ENCODE assay signal across 19 cellular contexts in genomic region chr10:13450078-13450477, GRCh38.
DNase-seq lines count a peak whose midpoint lies in the region; TF ChIP-seq lines count a peak whose summit lies in the region.
"Had no signal": no experiment of that assay in that cellular context is flagged by ENCODE, and none has a peak within 500 bp of the region (broad histone marks: within the 10 kb centered on the region; RNA-seq: fewer than 3 reads in every experiment).

No MANE protein-coding gene starts in this region.

- no peak overlapping the region for H3K4me3 Mint-ChIP-seq in glutamatergic neuron (ENCODE audit: unreplicated experiment)
- H3K4me3 Mint-ChIP-seq: activated CD8-positive, alpha-beta memory T cell treated with anti-CD3 and anti-CD28 coated beads, Interleukin-2, amount 10 ng/mL, durations not matched to agents 7 days and 5 days; activated naive CD8-positive, alpha-beta T cell treated with anti-CD3 and anti-CD28 coated beads for 36 hours; naive thymus-derived CD8-positive, alpha-beta T cell; stimulated activated naive CD8-positive, alpha-beta T cell treated with anti-CD3 and anti-CD28 coated beads, Interleukin-15, Interleukin-2, amounts not matched to agents 100 ng/mL and 50 ng/mL, for 24 hours had no signal

- H3K79me2 ChIP-seq in GM23248 (ENCODE audit: insufficient read depth), result no peaks in the 10 kb centered on the region

- H3F3A ChIP-seq in GM23248 (ENCODE audit: insufficient read depth), result peaks cover 6% of the 10 kb centered on the region; the same call in 1 of the 2 replicates

- no peak overlapping the region for H2AFZ ChIP-seq in GM23248

- H3K4me3 ChIP-seq in GM23248 (no peak overlapping the region), SK-N-MC (no peak overlapping the region), fibroblast of the aortic adventitia (ENCODE audit: low read depth, low read length) (no peak overlapping the region)

- no peaks in the 10 kb centered on the region for H3K27me3 ChIP-seq in GM23248 (replicated peaks; ENCODE audit: insufficient read depth)

- H4K20me1 ChIP-seq in GM23248 (ENCODE audit: insufficient read depth), result no peaks in the 10 kb centered on the region

- H3K9me2 ChIP-seq in GM23248 (ENCODE audit: insufficient read depth), result no peaks in the 10 kb centered on the region

- WGBS in GM23248 (ENCODE audit: low coverage in 1 of 2, low lambda C conversion rate in 2 of 2, missing lambda C conversion rate in 2 of 2), 2 experiments, result 66 to 70% methylated on average over 4 of the region's 4 CpGs

- 0 out of 2 replicates have a peak overlapping the region, but pooled peaks have one; percentile 5 for H3K9ac ChIP-seq in GM23248
- H3K9ac ChIP-seq in SK-N-MC (ENCODE audit: insufficient read length), result no peak overlapping the region

- no peak overlapping the region for H3K27ac Mint-ChIP-seq in glutamatergic neuron (ENCODE audit: unreplicated experiment)
- H3K27ac Mint-ChIP-seq: activated CD8-positive, alpha-beta memory T cell treated with anti-CD3 and anti-CD28 coated beads, Interleukin-2, amount 10 ng/mL, durations not matched to agents 7 days and 5 days; activated naive CD8-positive, alpha-beta T cell treated with anti-CD3 and anti-CD28 coated beads for 36 hours; stimulated activated naive CD8-positive, alpha-beta T cell treated with anti-CD3 and anti-CD28 coated beads, Interleukin-15, Interleukin-2, amounts not matched to agents 100 ng/mL and 50 ng/mL, for 24 hours had no signal

- H3K4me1 Mint-ChIP-seq in glutamatergic neuron (ENCODE audit: low read depth, unreplicated experiment), result peaks cover 15% of the 10 kb centered on the region

- H3K4me2 ChIP-seq in GM23248 (ENCODE audit: unreplicated experiment), result peak overlapping the region; percentile 44

- no peaks in the 10 kb centered on the region for H3K27me3 Mint-ChIP-seq in glutamatergic neuron (ENCODE audit: unreplicated experiment)

- DNase-seq in A172 (ENCODE audit: low spot score) (peak; percentile 66), GM23248 (peak; percentile 90), SK-N-MC (ENCODE audit: low read depth, low spot score) (peak; percentile 0), fibroblast of the aortic adventitia (ENCODE audit: low read depth) (peak; percentile 51), midbrain (lab: John Stamatoyannopoulos, UW) (no peak), glutamatergic neuron (no peak), islet precursor cell (no peak), T-helper 2 cell (no peak)
- DNase-seq: activated CD8-positive, alpha-beta memory T cell treated with anti-CD3 and anti-CD28 coated beads, Interleukin-2, amount 10 ng/mL, durations not matched to agents 7 days and 5 days; activated naive CD8-positive, alpha-beta T cell treated with anti-CD3 and anti-CD28 coated beads for 36 hours; cortex of kidney; DMS53; left colon; MM.1S; naive thymus-derived CD8-positive, alpha-beta T cell; NCI-H526 treated with DMSO at 0.1 percent for 48 hours; retina; SHP77 treated with DMSO at 0.1 percent for 48 hours had no signal

- H3K9me3 Mint-ChIP-seq in glutamatergic neuron (ENCODE audit: unreplicated experiment), result no peaks in the 10 kb centered on the region
- H3K9me3 Mint-ChIP-seq: activated naive CD8-positive, alpha-beta T cell treated with anti-CD3 and anti-CD28 coated beads for 36 hours; naive thymus-derived CD8-positive, alpha-beta T cell; stimulated activated naive CD8-positive, alpha-beta T cell treated with anti-CD3 and anti-CD28 coated beads, Interleukin-15, Interleukin-2, amounts not matched to agents 100 ng/mL and 50 ng/mL, for 24 hours had no signal

- H3K4me1 ChIP-seq in GM23248 (ENCODE audit: insufficient read depth), result peaks cover 22% of the 10 kb centered on the region

- H3K9me3 ChIP-seq in GM23248 (ENCODE audit: low read depth) (no peaks in the 10 kb centered on the region), SK-N-MC (ENCODE audit: low read depth, low read length) (no peaks in the 10 kb centered on the region)

- H3K27ac ChIP-seq in GM23248, result no peak overlapping the region
- H3K27ac ChIP-seq in SK-N-MC, result no peak overlapping the region

- TF ChIP-seq CTCF in fibroblast of the aortic adventitia (IDR thresholded peaks at IDR 0.05; ENCODE audit: insufficient read depth, low read length) (no peak), glutamatergic neuron (IDR thresholded peaks at IDR 0.05; ENCODE audit: partially characterized antibody, unreplicated experiment) (no peak)

- H3K36me3 Mint-ChIP-seq in glutamatergic neuron (ENCODE audit: unreplicated experiment), result no peaks in the 10 kb centered on the region
- H3K36me3 Mint-ChIP-seq: activated CD8-positive, alpha-beta memory T cell treated with anti-CD3 and anti-CD28 coated beads, Interleukin-2, amount 10 ng/mL, durations not matched to agents 7 days and 5 days; activated naive CD8-positive, alpha-beta T cell treated with anti-CD3 and anti-CD28 coated beads for 36 hours; naive thymus-derived CD8-positive, alpha-beta T cell had no signal

- no peaks in the 10 kb centered on the region for H3K36me3 ChIP-seq in GM23248 (ENCODE audit: low read depth)
- H3K36me3 ChIP-seq in SK-N-MC (ENCODE audit: insufficient read depth, low read length), result no peaks in the 10 kb centered on the region

- in situ Hi-C loops in GM23248 (cut with MboI), result no loop called here

Comparison
In these comparisons a context has a peak if more than half of its experiments do, and no peak if none do; other contexts are left out.
1. DNase-seq: peak in A172 (single experiment), GM23248 (single experiment), SK-N-MC (single experiment) and fibroblast of the aortic adventitia (single experiment); none in midbrain (single experiment), glutamatergic neuron (single experiment), islet precursor cell (single experiment) and T-helper 2 cell (0 of 5).